Comparison of ENCODE assay signal across 8 cellular contexts in the genomic region with DNA sequence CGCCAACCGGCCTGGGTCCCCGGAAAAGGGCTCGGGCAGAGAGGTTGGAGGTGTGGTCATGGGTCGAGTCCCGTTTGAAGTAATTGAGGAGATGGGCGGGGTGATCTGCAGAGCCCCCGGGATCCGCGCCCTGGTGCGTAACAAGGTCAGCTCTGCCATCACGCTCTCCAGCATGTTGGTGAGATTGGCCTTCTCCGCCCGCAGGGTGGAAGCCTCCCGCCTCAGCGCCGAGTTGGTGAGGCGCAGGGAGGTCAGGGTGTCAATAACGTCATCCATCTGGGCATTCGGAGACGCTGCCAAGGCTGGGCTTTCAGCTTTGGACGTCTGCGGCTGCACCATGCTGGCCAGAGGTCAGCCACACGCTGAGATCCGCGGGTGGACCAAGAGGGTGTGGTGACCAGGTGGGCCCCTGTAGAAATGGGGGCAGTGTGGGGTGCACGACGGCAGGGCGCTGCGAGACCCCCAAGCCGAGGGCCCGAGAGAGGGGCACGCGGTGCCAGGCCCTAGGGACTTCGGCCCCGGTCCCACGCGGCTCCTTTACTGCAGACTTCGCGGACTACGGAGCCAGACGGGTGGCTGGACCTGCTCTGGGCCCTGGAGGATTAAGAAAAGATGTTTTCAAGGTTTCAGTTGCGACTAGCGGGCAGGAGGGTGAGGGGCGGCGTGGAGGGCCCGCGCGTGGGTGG. TPM values are rescaled to one million over a fixed set of nuclear protein-coding genes. Genes with fewer than 3 reads are reported as not detected.
DNase-seq lines count a peak whose midpoint lies in the region; ATAC-seq and TF ChIP-seq lines count a peak whose summit lies in the region.

No MANE protein-coding gene starts in this region.

- peaks cover 31% of the 10 kb centered on the region for H3K36me3 Mint-ChIP-seq in HFFc6 (ENCODE audit: low read depth)

- peaks cover 0 to 7% (median 0%) of the 10 kb centered on the region in 7 donors for H3K27me3 ChIP-seq in spleen (replicated peaks in 1 of 7)

- H3K27ac Mint-ChIP-seq in HFFc6: peak overlapping the region; percentile 87

- peaks cover 0 to 48% (median 22%) of the 10 kb centered on the region in 6 donors for H3K4me1 ChIP-seq in spleen

- peak overlapping the region; percentile 85 for H3K4me3 Mint-ChIP-seq in HFFc6

- peaks cover 11% of the 10 kb centered on the region; the same call in 1 of the 2 replicates for H3K4me1 Mint-ChIP-seq in HFFc6 (ENCODE audit: low read depth)

- in situ Hi-C loops in astrocyte of the cerebellum (cut with HindIII; ENCODE audit: low sequenced_read_pairs): no loop called here

- H3K9me3 ChIP-seq in iPS-18c (ENCODE audit: control insufficient read depth, insufficient read depth, low read length) (no peaks in the 10 kb centered on the region), spleen (peaks cover 0 to 13% (median 3%) of the 10 kb centered on the region in 8 donors)

- peak overlapping the region; percentile 72 to 90 (median 78) for H3K27ac ChIP-seq in spleen

- H3K36me3 ChIP-seq in spleen: peaks cover 0 to 18% (median 0%) of the 10 kb centered on the region in 6 donors

- no peak for ATAC-seq in HG03175 (IDR thresholded peaks at IDR 0.05; ENCODE audit: unreplicated experiment)
- ATAC-seq in HG03280 (IDR thresholded peaks at IDR 0.05; ENCODE audit: unreplicated experiment): no peak

- WGBS in spleen, 5 donors: 43 to 59% (median 51%) methylated on average over 17 to 49 of the region's 49 CpGs

- TF ChIP-seq CTCF in HFFc6 (IDR thresholded peaks at IDR 0.05) (no peak), astrocyte of the cerebellum (IDR thresholded peaks at IDR 0.05; ENCODE audit: low read depth, low read length, missing control alignments) (no peak), spleen (IDR thresholded peaks at IDR 0.05 in 8 of 11, conservative IDR thresholded peaks at IDR 0.05 in 3 of 11) (no peak)

- DNase-seq in AG08395 (ENCODE audit: low spot score): peak; percentile 14
- DNase-seq in HFFc6: no peak
- no peak for DNase-seq in astrocyte of the cerebellum (ENCODE audit: low read depth)
- DNase-seq in spleen: peak; percentile 82
- DNase-seq in HuH-7 (ENCODE audit: low spot score): no peak

- H3K9me3 Mint-ChIP-seq in HFFc6: peaks cover 5% of the 10 kb centered on the region

- no peak for TF ChIP-seq POLR2A in spleen (IDR thresholded peaks at IDR 0.05)

- H3K27me3 Mint-ChIP-seq in HFFc6 (ENCODE audit: insufficient read depth): no peaks in the 10 kb centered on the region

- peak overlapping the region; percentile 57 for H3K4me3 ChIP-seq in astrocyte of the cerebellum (ENCODE audit: low read depth, low read length)
- peak overlapping the region; percentile 71 for H3K4me3 ChIP-seq in iPS-18c (ENCODE audit: insufficient read depth, low read depth, low read length)
- peak overlapping the region; percentile 61 to 84 (median 76) for H3K4me3 ChIP-seq in spleen

- intact Hi-C loops in spleen (cut with DNase I; ENCODE audit: low total_unique reads): no loop called here

RNA-seq across cellular contexts. Expression of a gene that starts 0.7 kb away (rescaled TPM):
- total RNA-seq in HFFc6 (2021; fragmentation: NEBNext Ultra II Directional; extraction: Animal tissue kit (Norgen Biotek cat#: 25700)): 10 to 100 TPM; 15.3 to 22.3 (median 16.9) TPM
- 10 to 100 TPM; 12.9 to 20.5 (median 15.7) TPM for total RNA-seq in spleen
- polyA plus RNA-seq in spleen: 1 to 10 TPM; 1.9 to 5.8 (median 2.4) TPM

Comparison
In these comparisons a context has a peak if more than half of its experiments do, and no peak if none do; other contexts are left out.
1. DNase-seq: peak in AG08395 (single experiment) and spleen (single experiment); none in HFFc6 (single experiment), astrocyte of the cerebellum (single experiment) and HuH-7 (single experiment).
2. Peak in every context shown above with its lines, with median percentiles within 50 percentile points of each other: H3K4me3 ChIP-seq.